ENCODE assay signal across 27 cellular contexts in the genomic region with DNA sequence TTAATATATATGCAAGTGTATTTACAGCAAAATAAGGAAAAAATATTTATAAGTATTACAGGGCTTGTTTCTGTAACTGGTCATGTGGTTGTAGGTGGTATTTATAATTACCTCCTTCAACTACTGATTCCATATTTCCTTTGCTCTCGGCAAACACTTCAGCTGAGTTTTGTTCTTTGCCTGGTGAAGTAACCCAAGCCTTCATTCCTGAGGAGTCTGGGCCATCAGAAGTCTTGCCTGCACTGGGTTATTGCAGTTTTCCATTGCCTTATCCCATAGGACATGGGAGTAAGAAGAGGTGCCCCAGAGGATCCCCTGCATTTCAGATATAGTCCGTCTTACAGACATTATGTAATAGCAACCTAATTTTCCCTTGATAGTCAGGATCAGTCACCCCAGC.
"Had no signal": no experiment of that assay in that cellular context is flagged by ENCODE, and none has a peak within 500 bp of the region (broad histone marks: within the 10 kb centered on the region; RNA-seq: fewer than 3 reads in every experiment).

No MANE protein-coding gene starts in this region.

- H3K36me3 Mint-ChIP-seq: stimulated activated effector memory CD8-positive, alpha-beta T cell treated with anti-CD3 and anti-CD28 coated beads, Interleukin-12 subunit alpha, Interleukin-12 subunit beta, amount 100 ng/mL, for 72 hours; stimulated activated memory B cell treated with anti-CD40 and anti-IgM and Interleukin-4, amounts not matched to agents 10 μg/mL and 1 μg/mL and 100 μg/mL, for 72 hours; stimulated activated naive B cell treated with anti-CD40 and anti-IgM and Interleukin-4, amounts not matched to agents 10 μg/mL and 1 μg/mL and 100 μg/mL, for 72 hours had no signal

- H3K27ac Mint-ChIP-seq: stimulated activated effector memory CD8-positive, alpha-beta T cell treated with anti-CD3 and anti-CD28 coated beads, Interleukin-12 subunit alpha, Interleukin-12 subunit beta, amount 100 ng/mL, for 72 hours; stimulated activated memory B cell treated with anti-CD40 and anti-IgM and Interleukin-4, amounts not matched to agents 10 μg/mL and 1 μg/mL and 100 μg/mL, for 72 hours; stimulated activated naive B cell treated with anti-CD40 and anti-IgM and Interleukin-4, amounts not matched to agents 10 μg/mL and 1 μg/mL and 100 μg/mL, for 72 hours; stimulated activated naive CD8-positive, alpha-beta T cell treated with anti-CD3 and anti-CD28 coated beads, Interleukin-15, amount 100 ng/mL, for 72 hours; stimulated activated naive CD8-positive, alpha-beta T cell treated with anti-CD3 and anti-CD28 coated beads, Interleukin-15, Interleukin-2, amounts not matched to agents 100 ng/mL and 50 ng/mL, for 24 hours; type B pancreatic cell had no signal

- H3K4me1 Mint-ChIP-seq: stimulated activated effector memory CD8-positive, alpha-beta T cell treated with anti-CD3 and anti-CD28 coated beads, Interleukin-12 subunit alpha, Interleukin-12 subunit beta, amount 100 ng/mL, for 72 hours; stimulated activated memory B cell treated with anti-CD40 and anti-IgM and Interleukin-4, amounts not matched to agents 10 μg/mL and 1 μg/mL and 100 μg/mL, for 72 hours; stimulated activated naive B cell treated with anti-CD40 and anti-IgM and Interleukin-4, amounts not matched to agents 10 μg/mL and 1 μg/mL and 100 μg/mL, for 72 hours; stimulated activated naive CD8-positive, alpha-beta T cell treated with anti-CD3 and anti-CD28 coated beads, Interleukin-15, amount 100 ng/mL, for 72 hours had no signal

- DNase-seq: stimulated activated CD4-positive, alpha-beta T cell treated with anti-CD3 and anti-CD28 coated beads, Interleukin-2, amount 100 ng/mL, for 48 hours; stimulated activated CD4-positive, alpha-beta T cell treated with anti-CD3 and anti-CD28 coated beads, Interleukin-4, amount 100 ng/mL, for 1 hour; stimulated activated CD4-positive, alpha-beta T cell treated with anti-CD3 and anti-CD28 coated beads, Interleukin-4, amount 100 ng/mL, for 24 hours; stimulated activated CD4-positive, alpha-beta T cell treated with anti-CD3 and anti-CD28 coated beads, Interleukin-4, amount 100 ng/mL, for 4 hours; stimulated activated CD8-positive, alpha-beta memory T cell treated with anti-CD3 and anti-CD28 coated beads, Interleukin-4, amount 100 ng/mL, for 48 hours; stimulated activated naive B cell treated with anti-CD40 and anti-IgM and Interleukin-4, amounts not matched to agents 10 μg/mL and 1 μg/mL and 100 μg/mL, for 72 hours; stimulated activated naive CD4-positive, alpha-beta T cell; stimulated activated naive CD4-positive, alpha-beta T cell treated with Interleukin-2 at 50 U/mL for 16 hours; stimulated activated naive CD8-positive, alpha-beta T cell treated with anti-CD3 and anti-CD28 coated beads, Interleukin-15, amount 100 ng/mL, for 72 hours; stimulated activated naive CD8-positive, alpha-beta T cell treated with anti-CD3 and anti-CD28 coated beads, Interleukin-15, Interleukin-2, amounts not matched to agents 100 U/mL and 50 U/mL, for 24 hours; stomach; substantia nigra; thyroid gland; tibial artery; transverse colon; trophoblast cell; upper lobe of left lung; uterus had no signal

- ATAC-seq: stimulated activated effector memory CD8-positive, alpha-beta T cell treated with anti-CD3 and anti-CD28 coated beads, Interleukin-12 subunit alpha, Interleukin-12 subunit beta, amount 100 ng/mL, for 72 hours; stimulated activated memory B cell treated with anti-CD40 and anti-IgM and Interleukin-4, amounts not matched to agents 10 μg/mL and 1 μg/mL and 100 μg/mL, for 72 hours; stimulated activated naive B cell treated with anti-CD40 and anti-IgM and Interleukin-4, amounts not matched to agents 10 μg/mL and 1 μg/mL and 100 μg/mL, for 72 hours; stimulated activated naive CD8-positive, alpha-beta T cell treated with anti-CD3 and anti-CD28 coated beads, Interleukin-15, amount 100 ng/mL, for 72 hours; stimulated activated naive CD8-positive, alpha-beta T cell treated with anti-CD3 and anti-CD28 coated beads, Interleukin-15, Interleukin-2, amounts not matched to agents 100 U/mL and 50 U/mL, for 24 hours had no signal

- H3K27me3 Mint-ChIP-seq: stimulated activated memory B cell treated with anti-CD40 and anti-IgM and Interleukin-4, amounts not matched to agents 10 μg/mL and 1 μg/mL and 100 μg/mL, for 72 hours; stimulated activated naive CD8-positive, alpha-beta T cell treated with anti-CD3 and anti-CD28 coated beads, Interleukin-15, Interleukin-2, amounts not matched to agents 100 ng/mL and 50 ng/mL, for 24 hours; type B pancreatic cell had no signal

- H3K27ac ChIP-seq: stomach, suprapubic skin, testis, thoracic aorta, thyroid gland, tibial artery, tibial nerve, transverse colon, upper lobe of left lung, uterus, vagina had no signal

- H3K4me1 ChIP-seq: suprapubic skin, testis, thyroid gland, transverse colon, upper lobe of left lung, uterus had no signal

- H3K36me3 ChIP-seq: stomach, suprapubic skin, thoracic aorta, thyroid gland, tibial artery, tibial nerve, transverse colon, upper lobe of left lung, uterus, vagina had no signal

- H3K4me3 Mint-ChIP-seq: stimulated activated effector memory CD8-positive, alpha-beta T cell treated with anti-CD3 and anti-CD28 coated beads, Interleukin-12 subunit alpha, Interleukin-12 subunit beta, amount 100 ng/mL, for 72 hours; stimulated activated memory B cell treated with anti-CD40 and anti-IgM and Interleukin-4, amounts not matched to agents 10 μg/mL and 1 μg/mL and 100 μg/mL, for 72 hours; stimulated activated naive B cell treated with anti-CD40 and anti-IgM and Interleukin-4, amounts not matched to agents 10 μg/mL and 1 μg/mL and 100 μg/mL, for 72 hours; stimulated activated naive CD8-positive, alpha-beta T cell treated with anti-CD3 and anti-CD28 coated beads, Interleukin-15, amount 100 ng/mL, for 72 hours; stimulated activated naive CD8-positive, alpha-beta T cell treated with anti-CD3 and anti-CD28 coated beads, Interleukin-15, Interleukin-2, amounts not matched to agents 100 ng/mL and 50 ng/mL, for 24 hours; type B pancreatic cell had no signal

- H3K9me3 Mint-ChIP-seq: stimulated activated effector memory CD8-positive, alpha-beta T cell treated with anti-CD3 and anti-CD28 coated beads, Interleukin-12 subunit alpha, Interleukin-12 subunit beta, amount 100 ng/mL, for 72 hours; stimulated activated memory B cell treated with anti-CD40 and anti-IgM and Interleukin-4, amounts not matched to agents 10 μg/mL and 1 μg/mL and 100 μg/mL, for 72 hours; stimulated activated naive B cell treated with anti-CD40 and anti-IgM and Interleukin-4, amounts not matched to agents 10 μg/mL and 1 μg/mL and 100 μg/mL, for 72 hours; stimulated activated naive CD8-positive, alpha-beta T cell treated with anti-CD3 and anti-CD28 coated beads, Interleukin-15, amount 100 ng/mL, for 72 hours; stimulated activated naive CD8-positive, alpha-beta T cell treated with anti-CD3 and anti-CD28 coated beads, Interleukin-15, Interleukin-2, amounts not matched to agents 100 ng/mL and 50 ng/mL, for 24 hours; type B pancreatic cell had no signal

- H3K4me3 ChIP-seq: stomach, suprapubic skin, testis, thoracic aorta, thyroid gland, tibial artery, tibial nerve, transverse colon, upper lobe of left lung, uterus, vagina had no signal

- H3K27me3 ChIP-seq: stomach, suprapubic skin, testis, thyroid gland, tibial artery, tibial nerve, transverse colon, upper lobe of left lung, uterus, vagina had no signal

- H3K9me3 ChIP-seq: stomach, suprapubic skin, testis, thoracic aorta, thyroid gland, tibial artery, tibial nerve, transverse colon, upper lobe of left lung, uterus, vagina had no signal
